10 cellular contexts compared by ENCODE assay signal in genomic region chr14:69613312-69614073, GRCh38. TPM values are rescaled to one million over a fixed set of nuclear protein-coding genes. Genes with fewer than 3 reads are reported as not detected.
A peak's percentile ranks its signal among the peaks of the same experiment; 100 is the strongest.
DNase-seq lines count a peak whose midpoint lies in the region; ATAC-seq, FAIRE-seq and TF ChIP-seq lines count a peak whose summit lies in the region.
"Had no signal": no experiment of that assay in that cellular context is flagged by ENCODE, and none has a peak within 500 bp of the region (broad histone marks: within the 10 kb centered on the region; RNA-seq: fewer than 3 reads in every experiment).

No MANE protein-coding gene starts in this region.

- H3K4me3 Mint-ChIP-seq in progenitor cell of endocrine pancreas (ENCODE audit: low read depth): peak overlapping the region; percentile 92

- H3K36me3 Mint-ChIP-seq in progenitor cell of endocrine pancreas (ENCODE audit: insufficient read depth): peaks cover 1% of the 10 kb centered on the region

- ATAC-seq in HG02678 (IDR thresholded peaks at IDR 0.05; ENCODE audit: unreplicated experiment): no peak
- no peak for ATAC-seq in GM19324 (IDR thresholded peaks at IDR 0.05; ENCODE audit: low FRiP score, unreplicated experiment)

- peak overlapping the region; percentile 92 for H3K27ac ChIP-seq in DOHH2 (ENCODE audit: low read depth, low read length)
- H3K27ac ChIP-seq in endothelial cell of umbilical vein (ENCODE audit: insufficient read depth, low read depth, low read length): no peak overlapping the region

- no peaks in the 10 kb centered on the region for H3K27me3 Mint-ChIP-seq in progenitor cell of endocrine pancreas

- H3K9me3 Mint-ChIP-seq in progenitor cell of endocrine pancreas (ENCODE audit: low read depth): no peaks in the 10 kb centered on the region

- H3K9me3 ChIP-seq in DOHH2 (ENCODE audit: control insufficient read depth, insufficient read depth, low read length): no peaks in the 10 kb centered on the region
- H3K9me3 ChIP-seq in endothelial cell of umbilical vein (replicated peaks; ENCODE audit: control insufficient read depth, insufficient read depth, low read length): no peaks in the 10 kb centered on the region

- no peaks in the 10 kb centered on the region for H4K20me1 ChIP-seq in DOHH2 (ENCODE audit: control insufficient read depth, insufficient read depth, low read depth, low read length)
- no peaks in the 10 kb centered on the region for H4K20me1 ChIP-seq in endothelial cell of umbilical vein (replicated peaks; ENCODE audit: control insufficient read depth, extremely low read depth, insufficient read depth, low read length)

- H3K79me2 ChIP-seq in DOHH2 (ENCODE audit: control insufficient read depth, low read length) (peaks cover 53% of the 10 kb centered on the region), endothelial cell of umbilical vein (ENCODE audit: control insufficient read depth, insufficient read depth, low read length) (peaks cover 57% of the 10 kb centered on the region)

- DNase-seq in OCI-M1 (lab: John Stamatoyannopoulos, UW) (peak; percentile 9), endothelial cell of umbilical vein (ENCODE audit: low read depth, low spot score) (no peak), progenitor cell of endocrine pancreas (ENCODE audit: low spot score, unreplicated experiment) (no peak), NCI-H1105 treated with DMSO at 0.1 percent for 48 hours (lab: John Stamatoyannopoulos, UW) (no peak), Kasumi-1 (lab: John Stamatoyannopoulos, UW) (no peak)
- DNase-seq: retina had no signal

- H3K27me3 ChIP-seq in DOHH2 (ENCODE audit: control insufficient read depth, low read length) (no peaks in the 10 kb centered on the region), endothelial cell of umbilical vein (ENCODE audit: control insufficient read depth in 2 of 2, insufficient read depth in 2 of 2, low read length in 2 of 2) (no peaks in the 10 kb centered on the region)

- no peak overlapping the region for H2AFZ ChIP-seq in endothelial cell of umbilical vein (ENCODE audit: low read depth, low read length)

- peaks cover 50% of the 10 kb centered on the region for H3K4me1 Mint-ChIP-seq in progenitor cell of endocrine pancreas (ENCODE audit: low read depth)

- intact Hi-C loops in endothelial cell of umbilical vein (cut with micrococcal nuclease): loop anchor here (2.0 kb wide), 1 partner anchor 37 kb away; no protein-coding TSS in a partner anchor

- H3K4me1 ChIP-seq in DOHH2 (ENCODE audit: control insufficient read depth, low read length) (peaks cover 74% of the 10 kb centered on the region), endothelial cell of umbilical vein (ENCODE audit: control insufficient read depth, extremely low read depth, insufficient read depth, low read length) (peaks cover 37% of the 10 kb centered on the region)

- TF ChIP-seq CTCF in DOHH2 (IDR thresholded peaks at IDR 0.05; ENCODE audit: low read depth, low read length, poor library complexity, severe bottlenecking) (no peak), endothelial cell of umbilical vein (IDR thresholded peaks at IDR 0.05; ENCODE audit: extremely low read depth in 1 of 2, insufficient read depth in 1 of 2, low read depth in 1 of 2, low read length in 2 of 2) (no peak), progenitor cell of endocrine pancreas (IDR thresholded peaks at IDR 0.05; ENCODE audit: unreplicated experiment) (no peak)

- peak overlapping the region; percentile 95 for H3K4me3 ChIP-seq in DOHH2 (ENCODE audit: low read length)
- peak overlapping the region in 1 of 3 experiments; percentile 97 for H3K4me3 ChIP-seq in endothelial cell of umbilical vein (replicated peaks in 1 of 3; ENCODE audit: insufficient read depth in 1 of 3, low read depth in 1 of 3, low read length in 3 of 3)

- peak overlapping the region; percentile 91 for H3K27ac Mint-ChIP-seq in progenitor cell of endocrine pancreas

- no peaks in the 10 kb centered on the region for H3K9me1 ChIP-seq in endothelial cell of umbilical vein (replicated peaks; ENCODE audit: control insufficient read depth, extremely low read depth, insufficient read depth, low read length)

- BruUV-seq in endothelial cell of umbilical vein (replicated peaks; lab: Mats Ljungman, UMichigan): no TSS peak

- H3F3A ChIP-seq in DOHH2 (ENCODE audit: control insufficient read depth, insufficient read depth): peaks cover 34% of the 10 kb centered on the region

- CTCF ChIA-PET in endothelial cell of umbilical vein (lab: Charles Lee): interaction anchor here (1.3 to 3.5 kb wide), 4 partner anchors 10 to 99 kb away, joined by 4 to 11 read pairs (median 5); no protein-coding TSS in a partner anchor

- H3K36me3 ChIP-seq in DOHH2 (ENCODE audit: control insufficient read depth, low read length): peaks cover 49% of the 10 kb centered on the region
- H3K36me3 ChIP-seq in endothelial cell of umbilical vein (ENCODE audit: control insufficient read depth in 2 of 2, extremely low read depth in 1 of 2, insufficient read depth in 2 of 2, low read length in 2 of 2): no peaks in the 10 kb centered on the region

- FAIRE-seq in endothelial cell of umbilical vein (lab: Jason Lieb, UNC): peak; percentile 75

- POLR2A ChIA-PET in endothelial cell of umbilical vein (lab: Charles Lee): interaction anchor here (1.5 kb wide), 1 partner anchor 100 kb away, joined by 5 read pairs; no protein-coding TSS in a partner anchor

- H3K4me2 ChIP-seq in DOHH2 (ENCODE audit: low read length) (peak overlapping the region; percentile 94), endothelial cell of umbilical vein (ENCODE audit: insufficient read depth, low read length) (peak overlapping the region; percentile 68)

- dilution Hi-C loops in endothelial cell of umbilical vein (cut with MboI; ENCODE audit: extremely low pct_ligation_motif_present, low sequenced_read_pairs): no loop called here

- TF ChIP-seq POLR2A in endothelial cell of umbilical vein (IDR thresholded peaks at IDR 0.05; ENCODE audit: low read depth, low read length): no peak

- no peak overlapping the region for H3K9ac ChIP-seq in endothelial cell of umbilical vein (replicated peaks; ENCODE audit: extremely low read depth, insufficient read depth, low read length)

- H3K9me2 ChIP-seq in DOHH2 (replicated peaks; ENCODE audit: control insufficient read depth, low read length): no peaks in the 10 kb centered on the region

TF ChIP-seq in endothelial cell of umbilical vein, 7 proteins besides CTCF, POLR2A, EP300 and RAD21:
- TF ChIP-seq POLR2AphosphoS5 (IDR thresholded peaks at IDR 0.05; ENCODE audit: insufficient read depth, low read depth, low read length) (no peak), MYC (IDR thresholded peaks at IDR 0.05; ENCODE audit: low read depth, low read length) (no peak), GATA2 (IDR thresholded peaks at IDR 0.05; ENCODE audit: insufficient read depth, insufficient read length, low read depth, low read length) (no peak), JUN (IDR thresholded peaks at IDR 0.05; ENCODE audit: borderline replicate concordance, insufficient read depth, insufficient read length, low read depth) (no peak), FOS (IDR thresholded peaks at IDR 0.05; ENCODE audit: borderline replicate concordance, insufficient read depth, low read length) (no peak), EZH2 (IDR thresholded peaks at IDR 0.05; ENCODE audit: borderline replicate concordance, low read depth, low read length, severe bottlenecking) (no peak), MAX (IDR thresholded peaks at IDR 0.05; ENCODE audit: insufficient read depth, insufficient read length) (no peak)
TF ChIP-seq in endothelial cell of umbilical vein: peak in this region for 0.

RNA-seq across cellular contexts. Expression of gene SUSD6, which starts 2.1 kb away (rescaled TPM):
- total RNA-seq in endothelial cell of umbilical vein (19.5 and 29.0 TPM in 2 replicates), progenitor cell of endocrine pancreas (21.0 and 22.3 TPM in 2 replicates)
- 11.7 and 13.4 TPM in 2 replicates for polyA plus RNA-seq in endothelial cell of umbilical vein
- 11.3 and 11.6 TPM in 2 replicates for polyA plus RNA-seq in endothelial cell of umbilical vein (2011; cell fraction: cytosol; rRNA removed)
- polyA plus RNA-seq in endothelial cell of umbilical vein (2011; cell fraction: nucleus; rRNA removed): 51.7 and 52.3 TPM in 2 replicates
- polyA plus RNA-seq in endothelial cell of umbilical vein (2012): 11.8 and 15.6 TPM in 2 replicates
- 26.7 and 32.1 TPM in 2 replicates for polyA minus RNA-seq in endothelial cell of umbilical vein
- 4.3 TPM for polyA minus RNA-seq in endothelial cell of umbilical vein (2011; cell fraction: cytosol; rRNA and poly(A)+ RNA removed)
- 26.3 and 27.4 TPM in 2 replicates for polyA minus RNA-seq in endothelial cell of umbilical vein (2011; cell fraction: nucleus; rRNA and poly(A)+ RNA removed)

RNA-seq across cellular contexts. Expression of gene CCDC177, which starts 38.8 kb away (rescaled TPM):
- total RNA-seq in endothelial cell of umbilical vein (not detected in 2 replicates), progenitor cell of endocrine pancreas (0.22 and 0.24 TPM in 2 replicates)
- polyA plus RNA-seq in endothelial cell of umbilical vein: not detected in 2 replicates
- not detected in 2 replicates for polyA plus RNA-seq in endothelial cell of umbilical vein (2011; cell fraction: cytosol; rRNA removed)
- polyA plus RNA-seq in endothelial cell of umbilical vein (2011; cell fraction: nucleus; rRNA removed): not detected in 2 replicates
- polyA plus RNA-seq in endothelial cell of umbilical vein (2012): not detected in 2 replicates
- polyA minus RNA-seq in endothelial cell of umbilical vein: not detected in 2 replicates
- polyA minus RNA-seq in endothelial cell of umbilical vein (2011; cell fraction: cytosol; rRNA and poly(A)+ RNA removed): 0.51 TPM
- polyA minus RNA-seq in endothelial cell of umbilical vein (2011; cell fraction: nucleus; rRNA and poly(A)+ RNA removed): not detected in 2 replicates
- total RNA-seq: M059J had no signal
